In genomic region chr2:230819433-230819832, GRCh38 we compare ENCODE assay signal across 20 cellular contexts. TPM values are rescaled to one million over a fixed set of nuclear protein-coding genes. Genes with fewer than 3 reads are reported as not detected.
DNase-seq lines count a peak whose midpoint lies in the region; ATAC-seq, FAIRE-seq and TF ChIP-seq lines count a peak whose summit lies in the region.
"Had no signal": no experiment of that assay in that cellular context is flagged by ENCODE, and none has a peak within 500 bp of the region (broad histone marks: within the 10 kb centered on the region; RNA-seq: fewer than 3 reads in every experiment).

No MANE protein-coding gene starts in this region.

- H3K27me3 Mint-ChIP-seq in activated T-cell treated with anti-CD3 and anti-CD28 coated beads, Interleukin-2, amount 50 U/mL, for 72 hours (ENCODE audit: low read depth), result peaks cover 2% of the 10 kb centered on the region
- H3K27me3 Mint-ChIP-seq in CD4-positive, alpha-beta T cell, result peaks cover 2% of the 10 kb centered on the region
- no peaks in the 10 kb centered on the region for H3K27me3 Mint-ChIP-seq in astrocyte (ENCODE audit: low read depth, unreplicated experiment)
- H3K27me3 Mint-ChIP-seq: CD4-positive, alpha-beta memory T cell; IgD-negative memory B cell had no signal

- no peaks in the 10 kb centered on the region for H3K79me2 ChIP-seq in astrocyte (ENCODE audit: insufficient read depth, low read length)

- H3K36me3 Mint-ChIP-seq in activated T-cell treated with anti-CD3 and anti-CD28 coated beads, Interleukin-2, amount 50 U/mL, for 72 hours (ENCODE audit: insufficient read depth in 2 of 2), result peaks cover 0 to 19% of the 10 kb centered on the region in 2 donors
- peaks cover 69% of the 10 kb centered on the region for H3K36me3 Mint-ChIP-seq in CD4-positive, alpha-beta T cell (ENCODE audit: low read depth)
- H3K36me3 Mint-ChIP-seq in astrocyte (ENCODE audit: low read depth, unreplicated experiment), result peaks cover 19% of the 10 kb centered on the region

- no peak overlapping the region for H3K9ac ChIP-seq in astrocyte (ENCODE audit: low read length)

- H3K4me1 ChIP-seq in A549, result no peaks in the 10 kb centered on the region
- H3K4me1 ChIP-seq in astrocyte (ENCODE audit: insufficient read depth, low read length), result no peaks in the 10 kb centered on the region
- peaks cover 0 to 5% (median 0%) of the 10 kb centered on the region in 4 donors for H3K4me1 ChIP-seq in tibial nerve
- H3K4me1 ChIP-seq: BE2C had no signal

- ATAC-seq in activated T-cell treated with anti-CD3 and anti-CD28 coated beads, Interleukin-2, amount 50 U/mL, for 72 hours (replicated peaks in 1 of 2), result no peak
- ATAC-seq in A549 (no peak), GM19397 (IDR thresholded peaks at IDR 0.05; ENCODE audit: unreplicated experiment) (no peak)
- ATAC-seq in CD4-positive, alpha-beta T cell (ENCODE audit: poor library complexity), result no peak
- ATAC-seq: HCT116 had no signal

- H3K9me3 ChIP-seq in A549, result no peaks in the 10 kb centered on the region
- H3K9me3 ChIP-seq in CD4-positive, alpha-beta T cell (ENCODE audit: control insufficient read depth, low read length), result no peaks in the 10 kb centered on the region
- no peaks in the 10 kb centered on the region for H3K9me3 ChIP-seq in astrocyte (ENCODE audit: insufficient read depth, low read depth, low read length)
- no peaks in the 10 kb centered on the region for H3K9me3 ChIP-seq in tibial nerve
- H3K9me3 ChIP-seq: BE2C had no signal

- H3K4me3 Mint-ChIP-seq in activated T-cell treated with anti-CD3 and anti-CD28 coated beads, Interleukin-2, amount 50 U/mL, for 72 hours, result no peak overlapping the region
- H3K4me3 Mint-ChIP-seq in CD4-positive, alpha-beta T cell, result no peak overlapping the region
- no peak overlapping the region for H3K4me3 Mint-ChIP-seq in astrocyte (ENCODE audit: unreplicated experiment)
- H3K4me3 Mint-ChIP-seq: CD4-positive, alpha-beta memory T cell; HFFc6; IgD-negative memory B cell had no signal

- CTCF ChIA-PET in A549 (lab: Yijun Ruan, JAX), result interaction anchor here (1.0 to 9.1 kb wide), 3 partner anchors 19 to 167 kb away, joined by 3 to 116 read pairs (median 4); no protein-coding TSS in a partner anchor
- CTCF ChIA-PET in CD4-positive, alpha-beta T cell (lab: Charles Lee), result no interaction called here

- TF ChIP-seq POLR2A in A549 (IDR thresholded peaks at IDR 0.05; ENCODE audit: low read length) (no peak), tibial nerve (IDR thresholded peaks at IDR 0.05) (no peak)

- H3K4me1 Mint-ChIP-seq in activated T-cell treated with anti-CD3 and anti-CD28 coated beads, Interleukin-2, amount 50 U/mL, for 72 hours (ENCODE audit: low read depth), result peaks cover 11% of the 10 kb centered on the region
- peaks cover 14% of the 10 kb centered on the region for H3K4me1 Mint-ChIP-seq in CD4-positive, alpha-beta T cell (ENCODE audit: low read depth)
- H3K4me1 Mint-ChIP-seq in astrocyte (ENCODE audit: low read depth, unreplicated experiment), result peaks cover 9% of the 10 kb centered on the region

- no peaks in the 10 kb centered on the region for H3K9me3 Mint-ChIP-seq in activated T-cell treated with anti-CD3 and anti-CD28 coated beads, Interleukin-2, amount 50 U/mL, for 72 hours
- H3K9me3 Mint-ChIP-seq in CD4-positive, alpha-beta T cell, result no peaks in the 10 kb centered on the region
- no peaks in the 10 kb centered on the region for H3K9me3 Mint-ChIP-seq in astrocyte (ENCODE audit: unreplicated experiment)
- H3K9me3 Mint-ChIP-seq: HFFc6, IgD-negative memory B cell had no signal

- FAIRE-seq in A549 (lab: Jason Lieb, UNC) (no peak), astrocyte (lab: Jason Lieb, UNC) (peak; percentile 23)

- POLR2A ChIA-PET in A549 (lab: Yijun Ruan, JAX), result no interaction called here
- POLR2A ChIA-PET in CD4-positive, alpha-beta T cell (lab: Charles Lee), result no interaction called here

- H3K4me2 ChIP-seq in A549 (no peak overlapping the region), astrocyte (ENCODE audit: low read length) (no peak overlapping the region)

- no peak overlapping the region for H3K27ac ChIP-seq in A549
- no peak overlapping the region for H3K27ac ChIP-seq in CD4-positive, alpha-beta T cell (ENCODE audit: low read depth, low read length)
- no peak overlapping the region for H3K27ac ChIP-seq in astrocyte (ENCODE audit: low read depth, low read length)
- H3K27ac ChIP-seq in tibial nerve, result no peak overlapping the region
- H3K27ac ChIP-seq: HL-60 had no signal

- TF ChIP-seq CTCF in A549 (IDR thresholded peaks at IDR 0.05) (no peak), astrocyte (IDR thresholded peaks at IDR 0.05; ENCODE audit: insufficient read depth, low read depth, low read length) (no peak), tibial nerve (IDR thresholded peaks at IDR 0.05) (no peak)
- no peak for TF ChIP-seq CTCF in CD4-positive, alpha-beta T cell (IDR thresholded peaks at IDR 0.05)

- no peaks in the 10 kb centered on the region for H3K27me3 ChIP-seq in CD4-positive, alpha-beta T cell (ENCODE audit: control insufficient read depth, insufficient read depth, low read length)
- H3K27me3 ChIP-seq in astrocyte (ENCODE audit: insufficient read depth, low read length) (no peaks in the 10 kb centered on the region), tibial nerve (no peaks in the 10 kb centered on the region)
- H3K27me3 ChIP-seq: BE2C had no signal

- no peak for TF ChIP-seq RAD21 in A549 (conservative IDR thresholded peaks at IDR 0.05 in 1 of 2, IDR thresholded peaks at IDR 0.05 in 1 of 2)

- TF ChIP-seq EP300 in A549 (IDR thresholded peaks at IDR 0.05) (no peak), tibial nerve (IDR thresholded peaks at IDR 0.05) (no peak)

- no peak overlapping the region for H2AFZ ChIP-seq in astrocyte (ENCODE audit: low read depth, low read length)

- intact Hi-C loops in CD4-positive, alpha-beta T cell (cut with DNase I, micrococcal nuclease), result no loop called here

- 97% methylated on average over 1 of the region's 1 CpG for WGBS in A549 (ENCODE audit: missing lambda C conversion rate)
- 85 to 98% methylated on average over 1 of the region's 1 CpG for WGBS in tibial nerve, 2 donors

- peak overlapping the region; percentile 34 for H3K27ac Mint-ChIP-seq in activated T-cell treated with anti-CD3 and anti-CD28 coated beads, Interleukin-2, amount 50 U/mL, for 72 hours
- H3K27ac Mint-ChIP-seq in CD4-positive, alpha-beta T cell, result peak overlapping the region; percentile 28
- no peak overlapping the region for H3K27ac Mint-ChIP-seq in astrocyte (ENCODE audit: unreplicated experiment)
- H3K27ac Mint-ChIP-seq: HFFc6, IgD-negative memory B cell had no signal

- peaks cover 10% of the 10 kb centered on the region for H4K20me1 ChIP-seq in astrocyte (ENCODE audit: insufficient read depth, low read length)

- no peak for DNase-seq in activated T-cell treated with anti-CD3 and anti-CD28 coated beads, Interleukin-2, amount 50 U/mL, for 72 hours
- no peak for DNase-seq in activated T-cell treated with anti-CD3 and anti-CD28 coated beads, Interleukin-2, amount 50 U/mL, for 1 hour
- DNase-seq in A549 (ENCODE audit: low read depth in 1 of 2, low spot score in 1 of 2), result no peak
- no peak for DNase-seq in CD4-positive, alpha-beta T cell
- DNase-seq in astrocyte (ENCODE audit: low read depth), result no peak
- no peak for DNase-seq in tibial nerve (ENCODE audit: low spot score in 2 of 2)
- DNase-seq: ACHN; BE2C; C1 segment of cervical spinal cord; Calu3; CD4-positive, alpha-beta memory T cell; DMS79 treated with DMSO at 0.1 percent for 48 hours; GF-D8; GOT3; H7; HFFc6 had no signal

- H3K36me3 ChIP-seq in astrocyte (ENCODE audit: insufficient read depth, low read length), result peaks cover 32% of the 10 kb centered on the region
- H3K36me3 ChIP-seq in tibial nerve, result peaks cover 0 to 36% (median 14%) of the 10 kb centered on the region in 3 donors

- H3K4me3 ChIP-seq in A549, result no peak overlapping the region
- no peak overlapping the region for H3K4me3 ChIP-seq in astrocyte (ENCODE audit: insufficient read depth, low read depth, low read length)
- H3K4me3 ChIP-seq in tibial nerve, result no peak overlapping the region

TF ChIP-seq in A549, 52 proteins besides CTCF, POLR2A, EP300 and RAD21:
- peak; percentile 54 for TF ChIP-seq MAFK (IDR thresholded peaks at IDR 0.05; ENCODE audit: partially characterized antibody)
- no peak for TF ChIP-seq FOSL2 (IDR thresholded peaks at IDR 0.05)
- TF ChIP-seq FOSL2 (CRISPR knock-in tag; IDR thresholded peaks at IDR 0.05), result no peak
- TF ChIP-seq NFE2L2 (conservative IDR thresholded peaks at IDR 0.05; ENCODE audit: low read length), result no peak

RNA-seq across cellular contexts. Expression of gene ITM2C, which starts 45.3 kb away (rescaled TPM):
- total RNA-seq in activated T-cell treated with anti-CD3 and anti-CD28 coated beads, Interleukin-2, amount 50 U/mL, for 72 hours, result 10 to 100 TPM; 42.8 to 58.7 TPM
- polyA plus RNA-seq in A549 (2011; rRNA removed) (88.1 and 123 TPM in 2 replicates), A549 (2017; fragmentation: RNase III; extraction: RNeasy Plus Mini Kit Qiagen cat#74134 plus additional on column Dnase treatment) (63.3 to 105 TPM (median 84.0 TPM) in 3 replicates)
- 86.8 and 109 TPM in 2 replicates for polyA plus RNA-seq in A549 (2012; cell fraction: cytosol; rRNA removed)
- polyA plus RNA-seq in A549 (2012; cell fraction: nucleus; rRNA removed), result 138 and 145 TPM in 2 replicates
- 120 and 150 TPM in 2 replicates for polyA minus RNA-seq in A549 (2011; rRNA and poly(A)+ RNA removed)
- total RNA-seq in CD4-positive, alpha-beta T cell, result 10 to 100 TPM; 19.8 to 21.5 TPM
- total RNA-seq in astrocyte (458 and 582 TPM in 2 replicates), tibial nerve (100 to 1,000 TPM in 3 of 4 donors, 10 to 100 TPM in 1; 80.1 to 146 (median 128) TPM)
